ENCODE assay signal across 10 cellular contexts in genomic region chr5:159458217-159458711, GRCh38.
DNase-seq lines count a peak whose midpoint lies in the region; ATAC-seq, FAIRE-seq and TF ChIP-seq lines count a peak whose summit lies in the region.
"Had no signal": no experiment of that assay in that cellular context is flagged by ENCODE, and none has a peak within 500 bp of the region (broad histone marks: within the 10 kb centered on the region; RNA-seq: fewer than 3 reads in every experiment).

No MANE protein-coding gene starts in this region.

- intact Hi-C loops in esophagus muscularis mucosa (cut with DNase I), result no loop called here

- no peak for TF ChIP-seq EP300 in esophagus muscularis mucosa (IDR thresholded peaks at IDR 0.05)

- FAIRE-seq in GM12892 (lab: Jason Lieb, UNC), result peak; percentile 93
- FAIRE-seq: G401.6, islet of Langerhans had no signal

- H3K27me3 ChIP-seq in esophagus muscularis mucosa, result no peaks in the 10 kb centered on the region

- peaks cover 18% of the 10 kb centered on the region for H3K27me3 Mint-ChIP-seq in activated naive CD8-positive, alpha-beta T cell treated with anti-CD3 and anti-CD28 coated beads for 36 hours

- TF ChIP-seq CTCF in esophagus muscularis mucosa (IDR thresholded peaks at IDR 0.05), result no peak

- TF ChIP-seq POLR2A in GM12892 (IDR thresholded peaks at IDR 0.05; ENCODE audit: low read depth, low read length) (no peak), esophagus muscularis mucosa (IDR thresholded peaks at IDR 0.05; ENCODE audit: low read depth) (no peak)

- peak overlapping the region; percentile 15 for H3K4me3 Mint-ChIP-seq in activated naive CD8-positive, alpha-beta T cell treated with anti-CD3 and anti-CD28 coated beads for 36 hours

- peaks cover 45% of the 10 kb centered on the region for H3K4me1 Mint-ChIP-seq in activated naive CD8-positive, alpha-beta T cell treated with anti-CD3 and anti-CD28 coated beads for 36 hours

- peaks cover 0 to 9% (median 0%) of the 10 kb centered on the region in 4 donors for H3K4me1 ChIP-seq in esophagus muscularis mucosa

- ATAC-seq in GM19452 (IDR thresholded peaks at IDR 0.05; ENCODE audit: unreplicated experiment), result peak; percentile 38
- peak; percentile 43 for ATAC-seq in HG03159 (IDR thresholded peaks at IDR 0.05; ENCODE audit: unreplicated experiment)

- H3K36me3 ChIP-seq in esophagus muscularis mucosa, result no peaks in the 10 kb centered on the region

- H3K9me3 Mint-ChIP-seq in activated naive CD8-positive, alpha-beta T cell treated with anti-CD3 and anti-CD28 coated beads for 36 hours, result peaks cover 4% of the 10 kb centered on the region

- peak overlapping the region; percentile 75 for H3K27ac Mint-ChIP-seq in activated naive CD8-positive, alpha-beta T cell treated with anti-CD3 and anti-CD28 coated beads for 36 hours

- no peak overlapping the region for H3K27ac ChIP-seq in esophagus muscularis mucosa (replicated peaks in 1 of 4)

- H3K36me3 Mint-ChIP-seq in activated naive CD8-positive, alpha-beta T cell treated with anti-CD3 and anti-CD28 coated beads for 36 hours, result peaks cover 1% of the 10 kb centered on the region

- no peak overlapping the region for H3K4me3 ChIP-seq in esophagus muscularis mucosa

- 85% methylated on average over 4 of the region's 4 CpGs for WGBS in esophagus muscularis mucosa

- no peaks in the 10 kb centered on the region for H3K9me3 ChIP-seq in esophagus muscularis mucosa

- DNase-seq in GM12892 (ENCODE audit: insufficient read length) (no peak), esophagus muscularis mucosa (ENCODE audit: extremely low spot score) (no peak), EL (no peak), OCI-M2 (lab: John Stamatoyannopoulos, UW; ENCODE audit: unreplicated experiment) (no peak), KG1 (lab: John Stamatoyannopoulos, UW) (no peak)
- peak; percentile 55 for DNase-seq in activated naive CD8-positive, alpha-beta T cell treated with anti-CD3 and anti-CD28 coated beads for 36 hours
